1 cellular context compared by ENCODE assay signal in the genomic region with DNA sequence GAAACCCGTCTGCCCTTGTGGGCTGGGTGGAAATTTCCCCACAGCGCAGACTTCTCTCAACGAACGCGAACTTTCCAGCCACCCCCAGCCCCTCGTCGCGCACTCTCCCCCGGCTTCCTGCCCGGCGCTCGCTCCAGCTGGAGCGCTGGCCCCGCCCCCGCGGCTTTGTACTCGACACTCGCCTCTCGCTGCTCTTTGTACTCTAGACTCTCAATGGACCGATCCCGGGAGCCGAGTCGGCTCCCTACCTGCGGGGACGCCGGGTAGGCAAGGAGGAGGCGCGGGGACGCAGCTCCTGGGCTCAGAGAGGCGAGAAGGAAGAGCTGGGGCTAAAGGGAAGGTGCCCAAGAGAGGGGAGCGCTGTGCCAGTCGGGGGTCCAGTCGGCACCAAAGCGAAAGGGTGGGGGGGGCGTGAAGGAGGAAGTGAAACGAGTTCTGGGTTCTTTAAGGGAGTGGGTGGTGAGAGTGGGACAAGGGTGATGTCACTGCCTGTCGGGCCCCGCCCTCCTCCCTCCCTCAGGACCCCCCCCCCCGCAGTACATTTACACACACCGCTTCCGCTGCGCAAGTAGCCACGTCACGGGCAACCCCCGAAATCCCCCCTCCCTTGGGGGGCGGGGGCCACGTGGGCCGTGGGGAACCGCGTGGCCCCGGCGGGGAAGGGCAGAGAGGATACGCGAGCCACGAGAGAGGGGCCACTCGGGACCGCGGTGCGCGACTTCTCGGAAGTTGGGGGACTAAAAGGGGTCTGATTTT.
TF ChIP-seq lines count a peak whose summit lies in the region.

No MANE protein-coding gene starts in this region.

TF ChIP-seq in HepG2, 621 proteins besides CTCF, POLR2A, EP300 and RAD21 (continued from another document and continues in another):
- TF ChIP-seq MXD4 (CRISPR knock-in tag; IDR thresholded peaks at IDR 0.05) (peak; percentile 83), ZNF329 (CRISPR knock-in tag; IDR thresholded peaks at IDR 0.05; ENCODE audit: low read depth) (no peak), ZFP37 (CRISPR knock-in tag; IDR thresholded peaks at IDR 0.05; ENCODE audit: borderline replicate concordance) (no peak; the same call in 1 of the 2 replicates), ARHGAP35 (CRISPR knock-in tag; IDR thresholded peaks at IDR 0.05; ENCODE audit: borderline replicate concordance) (no peak), ARNT (IDR thresholded peaks at IDR 0.05) (no peak), GFI1 (CRISPR knock-in tag; IDR thresholded peaks at IDR 0.05; ENCODE audit: borderline replicate concordance) (peak; percentile 66), EEA1 (CRISPR knock-in tag; IDR thresholded peaks at IDR 0.05; ENCODE audit: borderline replicate concordance) (no peak), SALL1 (CRISPR knock-in tag; IDR thresholded peaks at IDR 0.05) (peak; percentile 56), ZMYM3 (CRISPR knock-in tag; IDR thresholded peaks at IDR 0.05) (no peak), MEF2D (CRISPR knock-in tag; IDR thresholded peaks at IDR 0.05) (0 out of 2 replicates have a peak, but pooled peaks have one; percentile 33), ZSCAN21 (CRISPR knock-in tag; IDR thresholded peaks at IDR 0.05; ENCODE audit: borderline replicate concordance) (peak; percentile 58; the same call in 1 of the 2 replicates), PHB2 (IDR thresholded peaks at IDR 0.05; ENCODE audit: partially characterized antibody) (no peak), ATM (IDR thresholded peaks at IDR 0.05; ENCODE audit: borderline replicate concordance) (no peak), SP5 (CRISPR knock-in tag; IDR thresholded peaks at IDR 0.05; ENCODE audit: borderline replicate concordance, low read depth) (peak; percentile 68), ZNF10 (CRISPR knock-in tag; IDR thresholded peaks at IDR 0.05; ENCODE audit: borderline replicate concordance, low read depth) (no peak), MYC (CRISPR knock-in tag; IDR thresholded peaks at IDR 0.05; ENCODE audit: borderline replicate concordance) (peak; percentile 77), AHR (CRISPR knock-in tag; IDR thresholded peaks at IDR 0.05) (no peak), SRSF9 (IDR thresholded peaks at IDR 0.05; ENCODE audit: borderline replicate concordance, insufficient read depth, low read depth, low read length, poor library complexity, severe bottlenecking) (no peak), ZFP41 (CRISPR knock-in tag; IDR thresholded peaks at IDR 0.05; ENCODE audit: borderline replicate concordance) (no peak), MIXL1 (CRISPR knock-in tag; IDR thresholded peaks at IDR 0.05) (no peak), TOPORS (CRISPR knock-in tag; IDR thresholded peaks at IDR 0.05) (0 out of 2 replicates have a peak, but pooled peaks have one; percentile 7), TBX2 (CRISPR knock-in tag; IDR thresholded peaks at IDR 0.05; ENCODE audit: borderline replicate concordance) (no peak), ZSCAN31 (CRISPR knock-in tag; IDR thresholded peaks at IDR 0.05; ENCODE audit: low read depth) (no peak), ZNF484 (CRISPR knock-in tag; IDR thresholded peaks at IDR 0.05; ENCODE audit: borderline replicate concordance, low read depth) (no peak), DMAP1 (CRISPR knock-in tag; IDR thresholded peaks at IDR 0.05) (peak; percentile 25; the same call in 1 of the 2 replicates), ZNF432 (CRISPR knock-in tag; IDR thresholded peaks at IDR 0.05; ENCODE audit: borderline replicate concordance) (no peak)
- TF ChIP-seq, protein P1, sequence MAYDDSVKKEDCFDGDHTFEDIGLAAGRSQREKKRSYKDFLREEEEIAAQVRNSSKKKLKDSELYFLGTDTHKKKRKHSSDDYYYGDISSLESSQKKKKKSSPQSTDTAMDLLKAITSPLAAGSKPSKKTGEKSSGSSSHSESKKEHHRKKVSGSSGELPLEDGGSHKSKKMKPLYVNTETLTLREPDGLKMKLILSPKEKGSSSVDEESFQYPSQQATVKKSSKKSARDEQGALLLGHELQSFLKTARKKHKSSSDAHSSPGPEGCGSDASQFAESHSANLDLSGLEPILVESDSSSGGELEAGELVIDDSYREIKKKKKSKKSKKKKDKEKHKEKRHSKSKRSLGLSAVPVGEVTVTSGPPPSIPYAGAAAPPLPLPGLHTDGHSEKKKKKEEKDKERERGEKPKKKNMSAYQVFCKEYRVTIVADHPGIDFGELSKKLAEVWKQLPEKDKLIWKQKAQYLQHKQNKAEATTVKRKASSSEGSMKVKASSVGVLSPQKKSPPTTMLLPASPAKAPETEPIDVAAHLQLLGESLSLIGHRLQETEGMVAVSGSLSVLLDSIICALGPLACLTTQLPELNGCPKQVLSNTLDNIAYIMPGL (CRISPR knock-in tag; IDR thresholded peaks at IDR 0.05; ENCODE audit: borderline replicate concordance in 1 of 2, low read depth in 1 of 2) = 0 out of 4 replicates have a peak, but pooled peaks of 1 of the 2 experiments have one; percentile 31
- TF ChIP-seq, protein P2, sequence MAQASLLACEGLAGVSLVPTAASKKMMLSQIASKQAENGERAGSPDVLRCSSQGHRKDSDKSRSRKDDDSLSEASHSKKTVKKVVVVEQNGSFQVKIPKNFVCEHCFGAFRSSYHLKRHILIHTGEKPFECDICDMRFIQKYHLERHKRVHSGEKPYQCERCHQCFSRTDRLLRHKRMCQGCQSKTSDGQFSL (CRISPR knock-in tag; IDR thresholded peaks at IDR 0.05) = peak; percentile 85
- TF ChIP-seq, protein P3, sequence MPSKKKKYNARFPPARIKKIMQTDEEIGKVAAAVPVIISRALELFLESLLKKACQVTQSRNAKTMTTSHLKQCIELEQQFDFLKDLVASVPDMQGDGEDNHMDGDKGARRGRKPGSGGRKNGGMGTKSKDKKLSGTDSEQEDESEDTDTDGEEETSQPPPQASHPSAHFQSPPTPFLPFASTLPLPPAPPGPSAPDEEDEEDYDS (CRISPR knock-in tag; IDR thresholded peaks at IDR 0.05) = peak; percentile 48; the same call in 1 of the 2 replicates
- TF ChIP-seq, protein P4, sequence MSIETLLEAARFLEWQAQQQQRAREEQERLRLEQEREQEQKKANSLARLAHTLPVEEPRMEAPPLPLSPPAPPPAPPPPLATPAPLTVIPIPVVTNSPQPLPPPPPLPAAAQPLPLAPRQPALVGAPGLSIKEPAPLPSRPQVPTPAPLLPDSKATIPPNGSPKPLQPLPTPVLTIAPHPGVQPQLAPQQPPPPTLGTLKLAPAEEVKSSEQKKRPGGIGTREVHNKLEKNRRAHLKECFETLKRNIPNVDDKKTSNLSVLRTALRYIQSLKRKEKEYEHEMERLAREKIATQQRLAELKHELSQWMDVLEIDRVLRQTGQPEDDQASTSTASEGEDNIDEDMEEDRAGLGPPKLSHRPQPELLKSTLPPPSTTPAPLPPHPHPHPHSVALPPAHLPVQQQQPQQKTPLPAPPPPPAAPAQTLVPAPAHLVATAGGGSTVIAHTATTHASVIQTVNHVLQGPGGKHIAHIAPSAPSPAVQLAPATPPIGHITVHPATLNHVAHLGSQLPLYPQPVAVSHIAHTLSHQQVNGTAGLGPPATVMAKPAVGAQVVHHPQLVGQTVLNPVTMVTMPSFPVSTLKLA (IDR thresholded peaks at IDR 0.05) = no peak
- TF ChIP-seq, protein P5, sequence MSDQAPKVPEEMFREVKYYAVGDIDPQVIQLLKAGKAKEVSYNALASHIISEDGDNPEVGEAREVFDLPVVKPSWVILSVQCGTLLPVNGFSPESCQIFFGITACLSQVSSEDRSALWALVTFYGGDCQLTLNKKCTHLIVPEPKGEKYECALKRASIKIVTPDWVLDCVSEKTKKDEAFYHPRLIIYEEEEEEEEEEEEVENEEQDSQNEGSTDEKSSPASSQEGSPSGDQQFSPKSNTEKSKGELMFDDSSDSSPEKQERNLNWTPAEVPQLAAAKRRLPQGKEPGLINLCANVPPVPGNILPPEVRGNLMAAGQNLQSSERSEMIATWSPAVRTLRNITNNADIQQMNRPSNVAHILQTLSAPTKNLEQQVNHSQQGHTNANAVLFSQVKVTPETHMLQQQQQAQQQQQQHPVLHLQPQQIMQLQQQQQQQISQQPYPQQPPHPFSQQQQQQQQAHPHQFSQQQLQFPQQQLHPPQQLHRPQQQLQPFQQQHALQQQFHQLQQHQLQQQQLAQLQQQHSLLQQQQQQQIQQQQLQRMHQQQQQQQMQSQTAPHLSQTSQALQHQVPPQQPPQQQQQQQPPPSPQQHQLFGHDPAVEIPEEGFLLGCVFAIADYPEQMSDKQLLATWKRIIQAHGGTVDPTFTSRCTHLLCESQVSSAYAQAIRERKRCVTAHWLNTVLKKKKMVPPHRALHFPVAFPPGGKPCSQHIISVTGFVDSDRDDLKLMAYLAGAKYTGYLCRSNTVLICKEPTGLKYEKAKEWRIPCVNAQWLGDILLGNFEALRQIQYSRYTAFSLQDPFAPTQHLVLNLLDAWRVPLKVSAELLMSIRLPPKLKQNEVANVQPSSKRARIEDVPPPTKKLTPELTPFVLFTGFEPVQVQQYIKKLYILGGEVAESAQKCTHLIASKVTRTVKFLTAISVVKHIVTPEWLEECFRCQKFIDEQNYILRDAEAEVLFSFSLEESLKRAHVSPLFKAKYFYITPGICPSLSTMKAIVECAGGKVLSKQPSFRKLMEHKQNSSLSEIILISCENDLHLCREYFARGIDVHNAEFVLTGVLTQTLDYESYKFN (CRISPR knock-in tag; conservative IDR thresholded peaks at IDR 0.05) = peak; percentile 74; the same call in 1 of the 2 replicates
- TF ChIP-seq, protein P6, sequence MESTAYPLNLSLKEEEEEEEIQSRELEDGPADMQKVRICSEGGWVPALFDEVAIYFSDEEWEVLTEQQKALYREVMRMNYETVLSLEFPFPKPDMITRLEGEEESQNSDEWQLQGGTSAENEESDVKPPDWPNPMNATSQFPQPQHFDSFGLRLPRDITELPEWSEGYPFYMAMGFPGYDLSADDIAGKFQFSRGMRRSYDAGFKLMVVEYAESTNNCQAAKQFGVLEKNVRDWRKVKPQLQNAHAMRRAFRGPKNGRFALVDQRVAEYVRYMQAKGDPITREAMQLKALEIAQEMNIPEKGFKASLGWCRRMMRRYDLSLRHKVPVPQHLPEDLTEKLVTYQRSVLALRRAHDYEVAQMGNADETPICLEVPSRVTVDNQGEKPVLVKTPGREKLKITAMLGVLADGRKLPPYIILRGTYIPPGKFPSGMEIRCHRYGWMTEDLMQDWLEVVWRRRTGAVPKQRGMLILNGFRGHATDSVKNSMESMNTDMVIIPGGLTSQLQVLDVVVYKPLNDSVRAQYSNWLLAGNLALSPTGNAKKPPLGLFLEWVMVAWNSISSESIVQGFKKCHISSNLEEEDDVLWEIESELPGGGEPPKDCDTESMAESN (CRISPR knock-in tag; conservative IDR thresholded peaks at IDR 0.05) = no peak
- TF ChIP-seq, protein P7, sequence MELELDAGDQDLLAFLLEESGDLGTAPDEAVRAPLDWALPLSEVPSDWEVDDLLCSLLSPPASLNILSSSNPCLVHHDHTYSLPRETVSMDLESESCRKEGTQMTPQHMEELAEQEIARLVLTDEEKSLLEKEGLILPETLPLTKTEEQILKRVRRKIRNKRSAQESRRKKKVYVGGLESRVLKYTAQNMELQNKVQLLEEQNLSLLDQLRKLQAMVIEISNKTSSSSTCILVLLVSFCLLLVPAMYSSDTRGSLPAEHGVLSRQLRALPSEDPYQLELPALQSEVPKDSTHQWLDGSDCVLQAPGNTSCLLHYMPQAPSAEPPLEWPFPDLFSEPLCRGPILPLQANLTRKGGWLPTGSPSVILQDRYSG (CRISPR knock-in tag; IDR thresholded peaks at IDR 0.05) = no peak
- TF ChIP-seq, protein P8, sequence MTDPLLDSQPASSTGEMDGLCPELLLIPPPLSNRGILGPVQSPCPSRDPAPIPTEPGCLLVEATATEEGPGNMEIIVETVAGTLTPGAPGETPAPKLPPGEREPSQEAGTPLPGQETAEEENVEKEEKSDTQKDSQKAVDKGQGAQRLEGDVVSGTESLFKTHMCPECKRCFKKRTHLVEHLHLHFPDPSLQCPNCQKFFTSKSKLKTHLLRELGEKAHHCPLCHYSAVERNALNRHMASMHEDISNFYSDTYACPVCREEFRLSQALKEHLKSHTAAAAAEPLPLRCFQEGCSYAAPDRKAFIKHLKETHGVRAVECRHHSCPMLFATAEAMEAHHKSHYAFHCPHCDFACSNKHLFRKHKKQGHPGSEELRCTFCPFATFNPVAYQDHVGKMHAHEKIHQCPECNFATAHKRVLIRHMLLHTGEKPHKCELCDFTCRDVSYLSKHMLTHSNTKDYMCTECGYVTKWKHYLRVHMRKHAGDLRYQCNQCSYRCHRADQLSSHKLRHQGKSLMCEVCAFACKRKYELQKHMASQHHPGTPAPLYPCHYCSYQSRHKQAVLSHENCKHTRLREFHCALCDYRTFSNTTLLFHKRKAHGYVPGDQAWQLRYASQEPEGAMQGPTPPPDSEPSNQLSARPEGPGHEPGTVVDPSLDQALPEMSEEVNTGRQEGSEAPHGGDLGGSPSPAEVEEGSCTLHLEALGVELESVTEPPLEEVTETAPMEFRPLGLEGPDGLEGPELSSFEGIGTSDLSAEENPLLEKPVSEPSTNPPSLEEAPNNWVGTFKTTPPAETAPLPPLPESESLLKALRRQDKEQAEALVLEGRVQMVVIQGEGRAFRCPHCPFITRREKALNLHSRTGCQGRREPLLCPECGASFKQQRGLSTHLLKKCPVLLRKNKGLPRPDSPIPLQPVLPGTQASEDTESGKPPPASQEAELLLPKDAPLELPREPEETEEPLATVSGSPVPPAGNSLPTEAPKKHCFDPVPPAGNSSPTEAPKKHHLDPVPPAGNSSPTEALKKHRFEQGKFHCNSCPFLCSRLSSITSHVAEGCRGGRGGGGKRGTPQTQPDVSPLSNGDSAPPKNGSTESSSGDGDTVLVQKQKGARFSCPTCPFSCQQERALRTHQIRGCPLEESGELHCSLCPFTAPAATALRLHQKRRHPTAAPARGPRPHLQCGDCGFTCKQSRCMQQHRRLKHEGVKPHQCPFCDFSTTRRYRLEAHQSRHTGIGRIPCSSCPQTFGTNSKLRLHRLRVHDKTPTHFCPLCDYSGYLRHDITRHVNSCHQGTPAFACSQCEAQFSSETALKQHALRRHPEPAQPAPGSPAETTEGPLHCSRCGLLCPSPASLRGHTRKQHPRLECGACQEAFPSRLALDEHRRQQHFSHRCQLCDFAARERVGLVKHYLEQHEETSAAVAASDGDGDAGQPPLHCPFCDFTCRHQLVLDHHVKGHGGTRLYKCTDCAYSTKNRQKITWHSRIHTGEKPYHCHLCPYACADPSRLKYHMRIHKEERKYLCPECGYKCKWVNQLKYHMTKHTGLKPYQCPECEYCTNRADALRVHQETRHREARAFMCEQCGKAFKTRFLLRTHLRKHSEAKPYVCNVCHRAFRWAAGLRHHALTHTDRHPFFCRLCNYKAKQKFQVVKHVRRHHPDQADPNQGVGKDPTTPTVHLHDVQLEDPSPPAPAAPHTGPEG (CRISPR knock-in tag; IDR thresholded peaks at IDR 0.05) = no peak; the same call in 1 of the 2 replicates
